1 cellular context compared by ENCODE assay signal in the genomic region with DNA sequence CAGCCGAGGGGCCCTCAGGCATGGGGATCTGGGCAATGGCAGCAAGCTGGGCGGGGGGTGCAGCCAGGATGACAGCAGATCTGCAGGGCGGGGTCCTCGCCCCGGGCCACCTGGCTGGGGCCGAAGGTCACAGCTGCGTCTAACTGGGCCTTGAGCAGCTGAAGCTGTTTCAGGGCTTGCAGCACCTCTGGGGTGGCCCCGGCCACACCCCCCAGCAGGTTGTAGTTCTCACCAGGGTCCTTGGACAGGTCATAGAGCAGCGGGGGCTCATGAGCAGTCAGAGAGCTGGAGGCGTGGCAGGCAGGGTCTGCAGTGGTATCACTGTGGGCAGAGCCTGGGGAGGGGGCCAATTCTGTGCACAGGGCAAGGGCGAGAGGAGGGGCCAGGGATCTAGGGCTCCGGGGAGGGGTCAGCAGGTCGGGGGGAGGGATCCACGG.
A peak's percentile ranks its signal among the peaks of the same experiment; 100 is the strongest.
TF ChIP-seq lines count a peak whose summit lies in the region.

No MANE protein-coding gene starts in this region.

TF ChIP-seq in HepG2, 621 proteins besides CTCF, POLR2A, EP300 and RAD21:
- TF ChIP-seq ATAD3A (CRISPR knock-in tag; IDR thresholded peaks at IDR 0.05) = no peak
- no peak for TF ChIP-seq ZFYVE20 (CRISPR knock-in tag; IDR thresholded peaks at IDR 0.05; ENCODE audit: borderline replicate concordance, low read depth)
- TF ChIP-seq ATF1 (CRISPR knock-in tag; IDR thresholded peaks at IDR 0.05) = no peak
- TF ChIP-seq, protein P1, sequence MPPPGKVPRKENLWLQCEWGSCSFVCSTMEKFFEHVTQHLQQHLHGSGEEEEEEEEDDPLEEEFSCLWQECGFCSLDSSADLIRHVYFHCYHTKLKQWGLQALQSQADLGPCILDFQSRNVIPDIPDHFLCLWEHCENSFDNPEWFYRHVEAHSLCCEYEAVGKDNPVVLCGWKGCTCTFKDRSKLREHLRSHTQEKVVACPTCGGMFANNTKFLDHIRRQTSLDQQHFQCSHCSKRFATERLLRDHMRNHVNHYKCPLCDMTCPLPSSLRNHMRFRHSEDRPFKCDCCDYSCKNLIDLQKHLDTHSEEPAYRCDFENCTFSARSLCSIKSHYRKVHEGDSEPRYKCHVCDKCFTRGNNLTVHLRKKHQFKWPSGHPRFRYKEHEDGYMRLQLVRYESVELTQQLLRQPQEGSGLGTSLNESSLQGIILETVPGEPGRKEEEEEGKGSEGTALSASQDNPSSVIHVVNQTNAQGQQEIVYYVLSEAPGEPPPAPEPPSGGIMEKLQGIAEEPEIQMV (CRISPR knock-in tag; IDR thresholded peaks at IDR 0.05; ENCODE audit: low read depth) = 0 out of 2 replicates have a peak, but pooled peaks have one; percentile 61
- TF ChIP-seq, protein P2, sequence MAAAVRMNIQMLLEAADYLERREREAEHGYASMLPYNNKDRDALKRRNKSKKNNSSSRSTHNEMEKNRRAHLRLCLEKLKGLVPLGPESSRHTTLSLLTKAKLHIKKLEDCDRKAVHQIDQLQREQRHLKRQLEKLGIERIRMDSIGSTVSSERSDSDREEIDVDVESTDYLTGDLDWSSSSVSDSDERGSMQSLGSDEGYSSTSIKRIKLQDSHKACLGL (CRISPR knock-in tag; IDR thresholded peaks at IDR 0.05) = no peak
- no peak for TF ChIP-seq ZNF781 (CRISPR knock-in tag; IDR thresholded peaks at IDR 0.05; ENCODE audit: borderline replicate concordance, not compliant biosample characterization)
